Comparison of ENCODE assay signal across 15 cellular contexts in genomic region chr14:33524244-33524643, GRCh38.
DNase-seq lines count a peak whose midpoint lies in the region; ATAC-seq and TF ChIP-seq lines count a peak whose summit lies in the region.
"Had no signal": no experiment of that assay in that cellular context is flagged by ENCODE, and none has a peak within 500 bp of the region (broad histone marks: within the 10 kb centered on the region; RNA-seq: fewer than 3 reads in every experiment).

No MANE protein-coding gene starts in this region.

- no peak overlapping the region for H3K27ac ChIP-seq in endodermal cell (ENCODE audit: low read depth, low read length)

- H3K27me3 ChIP-seq in endodermal cell (ENCODE audit: control insufficient read depth, insufficient read depth, low read length, poor library complexity, severe bottlenecking) = no peaks in the 10 kb centered on the region

- no peaks in the 10 kb centered on the region for H3K9me3 Mint-ChIP-seq in endodermal cell

- no peaks in the 10 kb centered on the region for H3K27me3 Mint-ChIP-seq in endodermal cell (ENCODE audit: insufficient read depth)

- no peak overlapping the region for H3K4me3 ChIP-seq in endodermal cell (ENCODE audit: low read length)

- H3K4me1 ChIP-seq in endodermal cell (ENCODE audit: control insufficient read depth, insufficient read depth, low read length) = no peaks in the 10 kb centered on the region

- 82% methylated on average over 1 of the region's 1 CpG; no CpG with 5 or more reads in 1 of the 2 experiments for WGBS in endodermal cell (ENCODE audit: insufficient coverage in 1 of 2, insufficient read length in 1 of 2), 2 experiments

- H3K36me3 Mint-ChIP-seq in endodermal cell (ENCODE audit: low read depth) = no peaks in the 10 kb centered on the region

- no peak overlapping the region for H3K9ac ChIP-seq in endodermal cell (ENCODE audit: extremely low read depth, low read length, poor library complexity, severe bottlenecking)

- H3K36me3 ChIP-seq in endodermal cell (ENCODE audit: control insufficient read depth, insufficient read depth, low read length) = no peaks in the 10 kb centered on the region

- ATAC-seq in GM18909 (IDR thresholded peaks at IDR 0.05; ENCODE audit: poor library complexity, unreplicated experiment) (peak; percentile 85), GM21423 (IDR thresholded peaks at IDR 0.05; ENCODE audit: unreplicated experiment) (peak; percentile 49), HG03159 (IDR thresholded peaks at IDR 0.05; ENCODE audit: unreplicated experiment) (peak; percentile 59), HG02840 (IDR thresholded peaks at IDR 0.05; ENCODE audit: low FRiP score, unreplicated experiment) (no peak)

- H3K9me3 ChIP-seq in endodermal cell (ENCODE audit: control insufficient read depth, low read length) = no peaks in the 10 kb centered on the region

- DNase-seq in NCI-H1092 (lab: John Stamatoyannopoulos, UW) (no peak), endodermal cell (no peak)
- no peak for DNase-seq in activated effector memory CD4-positive, alpha-beta T cell treated with anti-CD3 and anti-CD28 coated beads, Interleukin-2, amount 50 U/mL, for 16 hours
- DNase-seq: DMS53, HCEC 1CT, NCI-H1048, NCI-H146, NCI-H2081, NCI-H510A, NCI-H774 had no signal

- no peak overlapping the region for H3K27ac Mint-ChIP-seq in endodermal cell
- H3K27ac Mint-ChIP-seq: T-helper 2 cell treated with Interferon-gamma antibody and Interleukin-4, amounts not matched to agents 5 μg/mL and 100 μg/mL, for 36 hours had no signal

- H3K4me1 Mint-ChIP-seq in endodermal cell = no peaks in the 10 kb centered on the region

- no peak overlapping the region for H3K4me3 Mint-ChIP-seq in endodermal cell
- H3K4me3 Mint-ChIP-seq: T-helper 2 cell treated with Interferon-gamma antibody and Interleukin-4, amounts not matched to agents 5 μg/mL and 100 μg/mL, for 36 hours had no signal

- TF ChIP-seq CTCF in endodermal cell (conservative IDR thresholded peaks at IDR 0.05) = no peak
